28 cellular contexts compared by ENCODE assay signal in genomic region chr1:236850077-236850476, GRCh38.
"Had no signal": no experiment of that assay in that cellular context is flagged by ENCODE, and none has a peak within 500 bp of the region (broad histone marks: within the 10 kb centered on the region; RNA-seq: fewer than 3 reads in every experiment).

No MANE protein-coding gene starts in this region.

- H3K4me1 Mint-ChIP-seq: endodermal cell; nephron; stimulated activated memory B cell treated with anti-CD40 and anti-IgM and Interleukin-4, amounts not matched to agents 10 μg/mL and 1 μg/mL and 100 μg/mL, for 72 hours had no signal

- H3K27ac ChIP-seq: colonic mucosa, esophagus muscularis mucosa, foreskin keratinocyte, gastroesophageal sphincter, heart left ventricle, hepatocyte, psoas muscle, skin epidermis, thoracic aorta, transverse colon, upper lobe of right lung, uterus had no signal

- H3K27me3 Mint-ChIP-seq: dendritic cell treated with granulocyte-macrophage colony-stimulating factor and Interleukin-4, amounts not matched to agents 40 ng/mL and 50 ng/mL, for 4 days; naive thymus-derived CD4-positive, alpha-beta T cell; stimulated activated memory B cell treated with anti-CD40 and anti-IgM and Interleukin-4, amounts not matched to agents 10 μg/mL and 1 μg/mL and 100 μg/mL, for 72 hours; stimulated activated naive CD8-positive, alpha-beta T cell treated with anti-CD3 and anti-CD28 coated beads, Interleukin-15, Interleukin-2, amounts not matched to agents 100 ng/mL and 50 ng/mL, for 24 hours had no signal

- H3K4me3 Mint-ChIP-seq: dendritic cell treated with granulocyte-macrophage colony-stimulating factor and Interleukin-4, amounts not matched to agents 40 ng/mL and 50 ng/mL, for 4 days; endodermal cell; naive thymus-derived CD4-positive, alpha-beta T cell; nephron; stimulated activated memory B cell treated with anti-CD40 and anti-IgM and Interleukin-4, amounts not matched to agents 10 μg/mL and 1 μg/mL and 100 μg/mL, for 72 hours; stimulated activated naive CD8-positive, alpha-beta T cell treated with anti-CD3 and anti-CD28 coated beads, Interleukin-15, Interleukin-2, amounts not matched to agents 100 ng/mL and 50 ng/mL, for 24 hours had no signal

- H3K4me1 ChIP-seq: colonic mucosa, psoas muscle had no signal

- DNase-seq: colonic mucosa; effector CD8-positive, alpha-beta T cell; endodermal cell; foreskin keratinocyte; heart left ventricle; mesendoderm; midbrain; naive thymus-derived CD4-positive, alpha-beta T cell; nucleus accumbens; posterior cingulate gyrus; psoas muscle; spleen; stimulated activated CD4-positive, alpha-beta T cell treated with anti-CD3 and anti-CD28 coated beads, Interleukin-4, amount 100 ng/mL, for 4 hours; transverse colon; upper lobe of right lung; uterus had no signal

- H3K27me3 ChIP-seq: colonic mucosa, esophagus muscularis mucosa, foreskin keratinocyte, gastroesophageal sphincter, heart left ventricle, hepatocyte, spleen, transverse colon, upper lobe of right lung, uterus had no signal

- H3K27ac Mint-ChIP-seq: dendritic cell treated with granulocyte-macrophage colony-stimulating factor and Interleukin-4, amounts not matched to agents 40 ng/mL and 50 ng/mL, for 4 days; endodermal cell; nephron; stimulated activated memory B cell treated with anti-CD40 and anti-IgM and Interleukin-4, amounts not matched to agents 10 μg/mL and 1 μg/mL and 100 μg/mL, for 72 hours; stimulated activated naive CD8-positive, alpha-beta T cell treated with anti-CD3 and anti-CD28 coated beads, Interleukin-15, Interleukin-2, amounts not matched to agents 100 ng/mL and 50 ng/mL, for 24 hours had no signal

- H3K9me3 ChIP-seq: colonic mucosa, esophagus muscularis mucosa, gastroesophageal sphincter, heart left ventricle, psoas muscle, spleen, thoracic aorta, transverse colon, upper lobe of right lung, uterus had no signal

- ATAC-seq: foreskin keratinocyte; gastroesophageal sphincter; heart left ventricle; naive thymus-derived CD4-positive, alpha-beta T cell; psoas muscle; right cardiac atrium; stimulated activated memory B cell treated with anti-CD40 and anti-IgM and Interleukin-4, amounts not matched to agents 10 μg/mL and 1 μg/mL and 100 μg/mL, for 72 hours; upper lobe of right lung had no signal

- H3K36me3 ChIP-seq: colonic mucosa, uterus had no signal

- FAIRE-seq: endothelial cell of umbilical vein, kidney had no signal

- H3K4me3 ChIP-seq: colonic mucosa, esophagus muscularis mucosa, gastroesophageal sphincter, heart left ventricle, hepatocyte, psoas muscle, skin epidermis, spleen, thoracic aorta, transverse colon, upper lobe of right lung, uterus had no signal
